ENCODE assay signal across 1 cellular context in genomic region chr17:40291311-40291710, GRCh38.
TF ChIP-seq lines count a peak whose summit lies in the region.

No MANE protein-coding gene starts in this region.

TF ChIP-seq in GM12878, 131 proteins besides CTCF, POLR2A, EP300 and RAD21 (continued from another document):
- TF ChIP-seq ZBTB11 (CRISPR knock-in tag; IDR thresholded peaks at IDR 0.05) (no peak), JUNB (IDR thresholded peaks at IDR 0.05) (peak; percentile 64), IRF4 (IDR thresholded peaks at IDR 0.05; ENCODE audit: low read depth, low read length) (0 out of 2 replicates have a peak, but pooled peaks have one; percentile 24)
